ENCODE assay signal across 8 cellular contexts in the genomic region with DNA sequence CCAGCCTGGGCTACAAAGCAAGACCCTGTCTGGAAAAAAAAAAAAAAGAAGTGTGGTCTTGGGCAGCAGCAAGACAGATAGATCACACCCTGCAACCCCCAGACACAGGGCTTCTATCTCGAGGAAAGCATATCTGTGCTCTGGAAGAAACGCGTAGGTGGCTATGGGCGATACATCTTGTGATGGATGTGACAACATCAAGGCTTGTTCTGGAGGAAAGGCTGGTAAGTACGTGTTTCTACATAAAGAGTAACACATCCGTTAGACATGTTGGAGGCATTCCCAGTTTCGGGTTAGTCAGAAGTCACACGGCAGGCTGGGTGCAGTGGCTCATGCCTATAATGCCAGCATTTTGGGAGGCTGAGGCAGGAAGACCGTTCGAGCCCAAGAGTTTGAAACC. TPM values are rescaled to one million over a fixed set of nuclear protein-coding genes. Genes with fewer than 3 reads are reported as not detected.
A peak's percentile ranks its signal among the peaks of the same experiment; 100 is the strongest.
DNase-seq lines count a peak whose midpoint lies in the region; ATAC-seq and TF ChIP-seq lines count a peak whose summit lies in the region.

No MANE protein-coding gene starts in this region.

- H3K27ac Mint-ChIP-seq in MCF 10A (ENCODE audit: low read depth, unreplicated experiment), result peak overlapping the region; percentile 65
- peak overlapping the region; percentile 91 for H3K27ac Mint-ChIP-seq in mesothelial cell of epicardium

- H3K9me3 Mint-ChIP-seq in MCF 10A (ENCODE audit: unreplicated experiment), result no peaks in the 10 kb centered on the region
- H3K9me3 Mint-ChIP-seq in mesothelial cell of epicardium, result no peaks in the 10 kb centered on the region

- H3K27me3 Mint-ChIP-seq in MCF 10A (ENCODE audit: insufficient read depth, unreplicated experiment) (no peaks in the 10 kb centered on the region), mesothelial cell of epicardium (ENCODE audit: low read depth) (peaks cover under 1% of the 10 kb centered on the region)

- peaks cover 5% of the 10 kb centered on the region for H3K36me3 ChIP-seq in WERI-Rb-1

- H3K27me3 ChIP-seq in WERI-Rb-1 (ENCODE audit: insufficient read depth, low read depth, severe bottlenecking), result no peaks in the 10 kb centered on the region

- POLR2A ChIA-PET in MCF 10A (lab: Yijun Ruan, JAX), result interaction anchor here (0.7 to 2.9 kb wide), 3 partner anchors 55 to 653 kb away, joined by 3 to 14 read pairs (median 3); a partner anchor contains a TSS

- no peak overlapping the region for H3K4me3 Mint-ChIP-seq in MCF 10A (ENCODE audit: unreplicated experiment)
- no peak overlapping the region for H3K4me3 Mint-ChIP-seq in mesothelial cell of epicardium

- H3K27ac ChIP-seq in WERI-Rb-1, result no peak overlapping the region

- no TSS peak for BruUV-seq in MCF 10A (replicated peaks; lab: Mats Ljungman, UMichigan)

- no peaks in the 10 kb centered on the region for H3K9me3 ChIP-seq in WERI-Rb-1 (ENCODE audit: severe bottlenecking)

- no peak for TF ChIP-seq CTCF in MCF 10A (IDR thresholded peaks at IDR 0.05; ENCODE audit: unreplicated experiment)
- no peak for TF ChIP-seq CTCF in mesothelial cell of epicardium (IDR thresholded peaks at IDR 0.05; ENCODE audit: unreplicated experiment)
- no peak for TF ChIP-seq CTCF in WERI-Rb-1 (IDR thresholded peaks at IDR 0.05; ENCODE audit: low read depth, low read length)

- CTCF ChIA-PET in MCF 10A (lab: Yijun Ruan, JAX), result no interaction called here

- no peak for ATAC-seq in HG03342 (IDR thresholded peaks at IDR 0.05; ENCODE audit: unreplicated experiment)

- peak; percentile 23 for DNase-seq in DMS53 treated with DMSO at 0.1 percent for 48 hours (lab: John Stamatoyannopoulos, UW; ENCODE audit: unreplicated experiment)
- DNase-seq in NCI-H69 (lab: John Stamatoyannopoulos, UW), result peak; percentile 49
- DNase-seq in MCF 10A (ENCODE audit: unreplicated experiment), result peak; percentile 99
- peak in 1 of 2 experiments; percentile 47 for DNase-seq in mesothelial cell of epicardium (ENCODE audit: low spot score in 2 of 2, unreplicated experiment in 2 of 2)
- no peak for DNase-seq in KG1 (lab: John Stamatoyannopoulos, UW)
- no peak for DNase-seq in WERI-Rb-1
- DNase-seq in NCI-H187 (lab: John Stamatoyannopoulos, UW), result no peak

- no peaks in the 10 kb centered on the region for H3K4me1 Mint-ChIP-seq in MCF 10A (ENCODE audit: insufficient read depth, unreplicated experiment)
- peaks cover 8% of the 10 kb centered on the region for H3K4me1 Mint-ChIP-seq in mesothelial cell of epicardium

- no peak overlapping the region for H3K4me3 ChIP-seq in WERI-Rb-1 (ENCODE audit: low read depth, low read length)

- no peaks in the 10 kb centered on the region for H3K36me3 Mint-ChIP-seq in MCF 10A (ENCODE audit: insufficient read depth, unreplicated experiment)
- H3K36me3 Mint-ChIP-seq in mesothelial cell of epicardium, result peaks cover 9% of the 10 kb centered on the region

- intact Hi-C loops in MCF 10A (cut with micrococcal nuclease), result no loop called here

RNA-seq across cellular contexts. Expression of a gene that starts 6.6 kb away (rescaled TPM):
- total RNA-seq in MCF 10A (2022) (not detected in 2 replicates), mesothelial cell of epicardium (2.3 to 3.5 TPM (median 3.2 TPM) in 3 replicates)

RNA-seq across cellular contexts. Expression of a gene that starts 26.8 kb away (rescaled TPM):
- total RNA-seq in MCF 10A (2022) (61.4 and 76.8 TPM in 2 replicates), mesothelial cell of epicardium (152 to 159 TPM (median 159 TPM) in 3 replicates)

RNA-seq across cellular contexts. Expression of a gene that starts 27.8 kb away (rescaled TPM):
- total RNA-seq in MCF 10A (2022), result 130 and 152 TPM in 2 replicates
- total RNA-seq in mesothelial cell of epicardium, result 119 to 129 TPM (median 119 TPM) in 3 replicates

RNA-seq across cellular contexts. Expression of a gene that starts 28.4 kb away (rescaled TPM):
- not detected in 2 replicates for total RNA-seq in MCF 10A (2022)
- total RNA-seq in mesothelial cell of epicardium, result 0.38 to 1.4 TPM (median 0.84 TPM) in 3 replicates

RNA-seq across cellular contexts. Expression of a gene that starts 38.2 kb away (rescaled TPM):
- 275 and 390 TPM in 2 replicates for total RNA-seq in MCF 10A (2022)
- 1,022 to 1,078 TPM (median 1,064 TPM) in 3 replicates for total RNA-seq in mesothelial cell of epicardium

Comparison
In these comparisons a context has a peak if more than half of its experiments do, and no peak if none do; other contexts are left out.
1. DNase-seq: peak in DMS53 treated with DMSO at 0.1 percent for 48 hours (single experiment), NCI-H69 (single experiment) and MCF 10A (single experiment); none in KG1 (single experiment), WERI-Rb-1 (single experiment) and NCI-H187 (0 of 2).